Comparison of ENCODE assay signal across 8 cellular contexts in genomic region chr15:86624261-86625036, GRCh38.
DNase-seq lines count a peak whose midpoint lies in the region; ATAC-seq and TF ChIP-seq lines count a peak whose summit lies in the region.

No MANE protein-coding gene starts in this region.

- peak overlapping the region; percentile 32 for H3K27ac Mint-ChIP-seq in MCF 10A (ENCODE audit: low read depth, unreplicated experiment)

- peaks cover 28% of the 10 kb centered on the region for H3K4me1 Mint-ChIP-seq in MCF 10A (ENCODE audit: insufficient read depth, unreplicated experiment)

- H3K4me3 ChIP-seq in breast epithelium (no peak overlapping the region), testis (no peak overlapping the region)

- H3K27me3 ChIP-seq in breast epithelium (no peaks in the 10 kb centered on the region), testis (no peaks in the 10 kb centered on the region)

- no peak for ATAC-seq in HG03108 (IDR thresholded peaks at IDR 0.05; ENCODE audit: unreplicated experiment)

- TF ChIP-seq POLR2A in breast epithelium (IDR thresholded peaks at IDR 0.05) (no peak), testis (IDR thresholded peaks at IDR 0.05) (no peak)

- intact Hi-C loops in MCF 10A (cut with micrococcal nuclease): loop anchor here (1.0 to 10.0 kb wide), 9 partner anchors 119 to 1830 kb away; no protein-coding TSS in a partner anchor
- intact Hi-C loops in breast epithelium (cut with DNase I; ENCODE audit: low total_unique reads): no loop called here
- intact Hi-C loops in testis (cut with DNase I; ENCODE audit: low total_unique reads): no loop called here

- peak; percentile 77 for TF ChIP-seq CTCF in MCF 10A (IDR thresholded peaks at IDR 0.05; ENCODE audit: unreplicated experiment)
- no peak for TF ChIP-seq CTCF in breast epithelium (IDR thresholded peaks at IDR 0.05)
- TF ChIP-seq CTCF in testis (IDR thresholded peaks at IDR 0.05): peak in 1 of 3 experiments; percentile 9

- H3K36me3 ChIP-seq in breast epithelium (no peaks in the 10 kb centered on the region), testis (ENCODE audit: low read depth, missing control alignments) (no peaks in the 10 kb centered on the region)

- H3K4me3 Mint-ChIP-seq in MCF 10A (ENCODE audit: unreplicated experiment): peak overlapping the region; percentile 37

- H3K9me3 ChIP-seq in breast epithelium: no peaks in the 10 kb centered on the region
- H3K9me3 ChIP-seq in testis: no peaks in the 10 kb centered on the region

- CTCF ChIA-PET in MCF 10A (lab: Yijun Ruan, JAX): interaction anchor here (0.5 to 3.5 kb wide), 27 partner anchors 11 to 1831 kb away, joined by 3 to 40 read pairs (median 4); no protein-coding TSS in a partner anchor

- H3K36me3 Mint-ChIP-seq in MCF 10A (ENCODE audit: insufficient read depth, unreplicated experiment): no peaks in the 10 kb centered on the region

- 47 to 60% methylated on average over 6 of the region's 6 CpGs for WGBS in testis, 2 donors

- H3K27ac ChIP-seq in breast epithelium (no peak overlapping the region), testis (no peak overlapping the region)

- BruUV-seq in MCF 10A (replicated peaks; lab: Mats Ljungman, UMichigan): no TSS peak

- no peaks in the 10 kb centered on the region for H3K4me1 ChIP-seq in breast epithelium
- H3K4me1 ChIP-seq in testis: no peaks in the 10 kb centered on the region

- no peaks in the 10 kb centered on the region for H3K27me3 Mint-ChIP-seq in MCF 10A (ENCODE audit: insufficient read depth, unreplicated experiment)

- POLR2A ChIA-PET in MCF 10A (lab: Yijun Ruan, JAX): interaction anchor here (0.6 to 1.3 kb wide), 6 partner anchors 10 to 1622 kb away, joined by 3 to 4 read pairs (median 3); no protein-coding TSS in a partner anchor

- no peaks in the 10 kb centered on the region for H3K9me3 Mint-ChIP-seq in MCF 10A (ENCODE audit: unreplicated experiment)

- peak; percentile 97 for DNase-seq in MCF 10A (ENCODE audit: unreplicated experiment)
- DNase-seq in breast epithelium (ENCODE audit: low spot score in 2 of 2): no peak
- DNase-seq in NK-92 treated with Interleukin-12 subunit alpha and Interleukin-12 subunit beta, amount 100 ng/mL, for 24 hours (lab: John Stamatoyannopoulos, UW): peak; percentile 86
- DNase-seq in activated T-cell treated with anti-CD3 and anti-CD28 coated beads for 4 hours: peak; percentile 55
- peak; percentile 59 for DNase-seq in fibroblast of peridontal ligament (ENCODE audit: extremely low read depth)
- DNase-seq in occipital lobe (lab: John Stamatoyannopoulos, UW): peak; percentile 48
- DNase-seq in testis: peak; percentile 49

Comparison
In these comparisons a context has a peak if more than half of its experiments do, and no peak if none do; other contexts are left out.
1. DNase-seq: peak in MCF 10A (single experiment), NK-92 treated with Interleukin-12 subunit alpha and Interleukin-12 subunit beta, amount 100 ng/mL, for 24 hours (single experiment), activated T-cell treated with anti-CD3 and anti-CD28 coated beads for 4 hours (single experiment), fibroblast of peridontal ligament (single experiment), occipital lobe (single experiment) and testis (single experiment); none in breast epithelium (0 of 2).